In the genomic region with DNA sequence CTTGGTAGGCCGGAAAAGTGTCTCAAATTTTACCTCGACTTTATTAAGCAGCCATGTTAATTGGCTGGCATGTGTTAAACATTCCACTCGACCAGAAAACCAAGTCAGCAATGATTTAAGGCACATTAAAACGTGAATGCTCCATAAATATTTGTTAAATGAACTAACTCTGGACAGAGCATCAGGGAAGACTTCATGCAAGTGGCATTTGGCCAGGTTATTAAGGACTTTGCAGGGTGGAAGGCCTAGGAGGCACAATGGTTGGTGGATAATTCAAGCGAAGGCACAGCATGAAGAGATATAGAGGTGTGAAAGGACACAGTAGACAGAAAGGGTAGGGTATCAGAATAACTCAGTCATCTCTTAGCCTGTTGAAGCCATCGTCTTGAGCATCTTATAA, we compare ENCODE assay signal across 1 cellular context.
TF ChIP-seq lines count a peak whose summit lies in the region.

No MANE protein-coding gene starts in this region.

TF ChIP-seq in K562, 482 proteins besides CTCF, POLR2A, EP300 and RAD21 (continued from another document):
- TF ChIP-seq, protein P1, sequence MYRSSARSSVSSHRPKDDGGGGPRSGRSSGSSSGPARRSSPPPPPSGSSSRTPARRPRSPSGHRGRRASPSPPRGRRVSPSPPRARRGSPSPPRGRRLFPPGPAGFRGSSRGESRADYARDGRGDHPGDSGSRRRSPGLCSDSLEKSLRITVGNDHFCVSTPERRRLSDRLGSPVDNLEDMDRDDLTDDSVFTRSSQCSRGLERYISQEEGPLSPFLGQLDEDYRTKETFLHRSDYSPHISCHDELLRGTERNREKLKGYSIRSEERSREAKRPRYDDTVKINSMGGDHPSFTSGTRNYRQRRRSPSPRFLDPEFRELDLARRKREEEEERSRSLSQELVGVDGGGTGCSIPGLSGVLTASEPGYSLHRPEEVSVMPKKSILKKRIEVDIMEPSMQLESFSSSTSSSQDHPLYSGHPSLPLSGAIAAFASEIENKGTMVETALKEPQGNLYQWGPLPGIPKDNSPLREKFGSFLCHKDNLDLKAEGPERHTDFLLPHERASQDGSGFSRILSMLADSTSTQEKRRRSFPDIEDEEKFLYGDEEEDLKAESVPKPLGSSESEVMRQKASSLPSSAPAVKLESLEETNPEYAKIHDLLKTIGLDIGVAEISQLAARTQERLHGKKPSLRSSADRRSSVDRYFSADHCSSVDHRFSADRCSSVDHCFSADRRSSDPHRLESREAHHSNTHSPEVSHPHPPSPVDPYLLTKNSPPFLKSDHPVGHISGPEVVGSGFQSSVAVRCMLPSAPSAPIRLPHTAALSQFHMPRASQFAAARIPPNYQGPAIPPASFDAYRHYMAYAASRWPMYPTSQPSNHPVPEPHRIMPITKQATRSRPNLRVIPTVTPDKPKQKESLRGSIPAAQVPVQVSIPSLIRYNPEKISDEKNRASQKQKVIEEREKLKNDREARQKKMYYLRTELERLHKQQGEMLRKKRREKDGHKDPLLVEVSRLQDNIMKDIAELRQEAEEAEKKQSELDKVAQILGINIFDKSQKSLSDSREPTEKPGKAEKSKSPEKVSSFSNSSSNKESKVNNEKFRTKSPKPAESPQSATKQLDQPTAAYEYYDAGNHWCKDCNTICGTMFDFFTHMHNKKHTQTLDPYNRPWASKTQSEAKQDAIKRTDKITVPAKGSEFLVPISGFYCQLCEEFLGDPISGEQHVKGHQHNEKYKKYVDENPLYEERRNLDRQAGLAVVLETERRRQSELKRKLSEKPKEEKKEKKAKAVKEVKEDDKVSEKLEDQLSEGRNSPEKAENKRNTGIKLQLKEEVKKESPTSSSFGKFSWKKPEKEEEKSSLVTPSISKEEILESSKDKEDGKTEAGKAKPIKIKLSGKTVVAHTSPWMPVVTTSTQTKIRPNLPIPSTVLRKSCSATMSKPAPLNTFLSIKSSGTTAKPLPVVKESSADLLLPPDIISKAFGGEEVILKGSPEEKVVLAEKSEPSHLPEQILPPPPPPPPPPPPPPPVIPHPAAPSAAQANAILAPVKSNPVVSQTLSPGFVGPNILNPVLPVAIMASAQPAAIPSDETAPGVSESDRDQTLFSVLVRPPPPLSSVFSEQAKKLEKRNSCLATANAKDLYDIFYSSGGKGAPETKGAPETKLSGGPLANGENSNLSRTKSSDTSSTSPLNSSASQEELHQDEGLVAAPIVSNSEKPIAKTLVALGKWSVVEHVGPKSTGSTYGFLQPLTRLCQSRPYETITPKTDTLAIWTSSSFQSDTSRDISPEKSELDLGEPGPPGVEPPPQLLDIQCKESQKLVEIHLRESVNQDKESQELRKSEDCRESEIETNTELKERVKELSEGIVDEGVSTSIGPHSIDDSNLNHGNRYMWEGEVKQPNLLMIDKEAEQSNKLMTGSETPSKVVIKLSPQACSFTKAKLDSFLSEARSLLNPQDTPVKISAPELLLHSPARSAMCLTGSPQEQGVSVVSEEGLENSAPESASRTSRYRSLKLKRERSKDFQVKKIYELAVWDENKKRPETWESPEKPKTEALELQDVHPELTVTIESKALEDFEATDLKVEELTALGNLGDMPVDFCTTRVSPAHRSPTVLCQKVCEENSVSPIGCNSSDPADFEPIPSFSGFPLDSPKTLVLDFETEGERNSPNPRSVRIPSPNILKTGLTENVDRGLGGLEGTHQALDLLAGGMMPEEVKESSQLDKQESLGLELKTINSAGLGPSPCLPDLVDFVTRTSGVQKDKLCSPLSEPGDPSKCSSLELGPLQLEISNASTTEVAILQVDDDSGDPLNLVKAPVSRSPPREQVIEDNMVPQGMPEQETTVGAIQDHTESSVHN (IDR thresholded peaks at IDR 0.05; ENCODE audit: borderline replicate concordance in 1 of 2, low read depth in 1 of 2) = no peak
- TF ChIP-seq, protein P2, sequence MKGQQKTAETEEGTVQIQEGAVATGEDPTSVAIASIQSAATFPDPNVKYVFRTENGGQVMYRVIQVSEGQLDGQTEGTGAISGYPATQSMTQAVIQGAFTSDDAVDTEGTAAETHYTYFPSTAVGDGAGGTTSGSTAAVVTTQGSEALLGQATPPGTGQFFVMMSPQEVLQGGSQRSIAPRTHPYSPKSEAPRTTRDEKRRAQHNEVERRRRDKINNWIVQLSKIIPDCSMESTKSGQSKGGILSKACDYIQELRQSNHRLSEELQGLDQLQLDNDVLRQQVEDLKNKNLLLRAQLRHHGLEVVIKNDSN (CRISPR knock-in tag; IDR thresholded peaks at IDR 0.05) = no peak
- TF ChIP-seq POLR2AphosphoS5 (IDR thresholded peaks at IDR 0.05; ENCODE audit: control insufficient read depth, insufficient read depth, low read depth, low read length) (no peak), NELFE (IDR thresholded peaks at IDR 0.05; ENCODE audit: insufficient read depth, insufficient read length) (no peak), HEY1 (CRISPR knock-in tag; IDR thresholded peaks at IDR 0.05; ENCODE audit: borderline replicate concordance) (no peak), CHD1 (IDR thresholded peaks at IDR 0.05; ENCODE audit: low read length) (no peak), ZFX (CRISPR knock-in tag; IDR thresholded peaks at IDR 0.05) (no peak), KDM4B (IDR thresholded peaks at IDR 0.05; ENCODE audit: borderline replicate concordance in 2 of 2, low read depth in 1 of 2) (no peak), ZC3H11A (IDR thresholded peaks at IDR 0.05; ENCODE audit: low read depth, low read length) (no peak), IRF2 (CRISPR knock-in tag; IDR thresholded peaks at IDR 0.05) (no peak)
TF ChIP-seq in K562: peak in this region for 0.
